Comparison of ENCODE assay signal across 23 cellular contexts in genomic region chrX:18896680-18897544, GRCh38.
"Had no signal": no experiment of that assay in that cellular context is flagged by ENCODE, and none has a peak within 500 bp of the region (broad histone marks: within the 10 kb centered on the region; RNA-seq: fewer than 3 reads in every experiment).

No MANE protein-coding gene starts in this region.

- H3K27me3 ChIP-seq: colonic mucosa, gastroesophageal sphincter, sigmoid colon, tibial nerve, uterus had no signal

- H3K36me3 Mint-ChIP-seq: activated naive CD8-positive, alpha-beta T cell treated with anti-CD3 and anti-CD28 coated beads, Interleukin-2, amount 10 ng/mL, durations not matched to agents 7 days and 5 days; brain; immature natural killer cell; WTC11 had no signal

- H3K36me3 ChIP-seq: colonic mucosa, sigmoid colon, uterus had no signal

- H3K27ac Mint-ChIP-seq: activated CD4-positive, alpha-beta T cell treated with anti-CD3 and anti-CD28 coated beads for 36 hours; activated naive CD8-positive, alpha-beta T cell treated with anti-CD3 and anti-CD28 coated beads, Interleukin-2, amount 10 ng/mL, durations not matched to agents 7 days and 5 days; immature natural killer cell; memory B cell; stimulated activated naive B cell treated with anti-CD40 and anti-IgM and Interleukin-4, amounts not matched to agents 10 μg/mL and 1 μg/mL and 100 μg/mL, for 72 hours; T-helper 2 cell treated with Interferon-gamma antibody and Interleukin-4, amounts not matched to agents 5 μg/mL and 100 μg/mL, for 36 hours; WTC11 had no signal

- H2AFZ ChIP-seq: parathyroid adenoma had no signal

- DNase-seq: activated CD4-positive, alpha-beta T cell treated with anti-CD3 and anti-CD28 coated beads for 36 hours; activated CD4-positive, alpha-beta T cell treated with anti-CD3 and anti-CD28 coated beads, Interleukin-2, amount 50 U/mL, for 48 hours; activated naive CD4-positive, alpha-beta T cell; activated naive CD8-positive, alpha-beta T cell treated with anti-CD3 and anti-CD28 coated beads, Interleukin-2, amount 10 ng/mL, durations not matched to agents 7 days and 5 days; activated T-cell treated with anti-CD3 and anti-CD28 coated beads for 4 hours; central memory CD4-positive, alpha-beta T cell; colonic mucosa; effector CD4-positive, alpha-beta T cell; immature natural killer cell; kidney glomerular epithelial cell; left ventricle myocardium superior; naive thymus-derived CD8-positive, alpha-beta T cell; sigmoid colon; stimulated activated naive B cell treated with anti-CD40 and anti-IgM and Interleukin-4, amounts not matched to agents 10 μg/mL and 1 μg/mL and 100 μg/mL, for 72 hours; uterus had no signal

- H3K9me3 ChIP-seq: colonic mucosa, gastroesophageal sphincter, sigmoid colon, tibial nerve, uterus had no signal

- H3K27me3 Mint-ChIP-seq: activated CD4-positive, alpha-beta T cell treated with anti-CD3 and anti-CD28 coated beads for 36 hours; activated naive CD8-positive, alpha-beta T cell treated with anti-CD3 and anti-CD28 coated beads, Interleukin-2, amount 10 ng/mL, durations not matched to agents 7 days and 5 days; memory B cell; naive thymus-derived CD8-positive, alpha-beta T cell; stimulated activated naive B cell treated with anti-CD40 and anti-IgM and Interleukin-4, amounts not matched to agents 10 μg/mL and 1 μg/mL and 100 μg/mL, for 72 hours had no signal

- ATAC-seq: activated CD4-positive, alpha-beta T cell treated with anti-CD3 and anti-CD28 coated beads for 36 hours; gastroesophageal sphincter; left ventricle myocardium superior; naive thymus-derived CD8-positive, alpha-beta T cell; stimulated activated naive B cell treated with anti-CD40 and anti-IgM and Interleukin-4, amounts not matched to agents 10 μg/mL and 1 μg/mL and 100 μg/mL, for 72 hours; WTC11 had no signal

- H3K79me2 ChIP-seq: parathyroid adenoma had no signal

- H3K4me1 ChIP-seq: colonic mucosa, parathyroid adenoma, uterus had no signal

- H3K4me1 Mint-ChIP-seq: activated CD4-positive, alpha-beta T cell treated with anti-CD3 and anti-CD28 coated beads for 36 hours; activated naive CD8-positive, alpha-beta T cell treated with anti-CD3 and anti-CD28 coated beads, Interleukin-2, amount 10 ng/mL, durations not matched to agents 7 days and 5 days; immature natural killer cell; memory B cell; stimulated activated naive B cell treated with anti-CD40 and anti-IgM and Interleukin-4, amounts not matched to agents 10 μg/mL and 1 μg/mL and 100 μg/mL, for 72 hours had no signal

- H3K9me3 Mint-ChIP-seq: activated naive CD8-positive, alpha-beta T cell treated with anti-CD3 and anti-CD28 coated beads, Interleukin-2, amount 10 ng/mL, durations not matched to agents 7 days and 5 days; activated T-helper 1 cell treated with anti-CD3 and anti-CD28 coated beads, Interleukin-12 subunit alpha, Interleukin-12 subunit beta, Interleukin-2, Interleukin-4 antibody, amounts not matched to agents 30 ng/mL and 10 ng/mL and 1 ng/mL, durations not matched to agents 14 hours and 24 hours and 36 hours; memory B cell; naive thymus-derived CD8-positive, alpha-beta T cell; stimulated activated naive B cell treated with anti-CD40 and anti-IgM and Interleukin-4, amounts not matched to agents 10 μg/mL and 1 μg/mL and 100 μg/mL, for 72 hours; T-helper 2 cell treated with Interferon-gamma antibody and Interleukin-4, amounts not matched to agents 5 μg/mL and 100 μg/mL, for 36 hours; WTC11 had no signal

- H3K4me3 Mint-ChIP-seq: activated CD4-positive, alpha-beta T cell treated with anti-CD3 and anti-CD28 coated beads for 36 hours; activated naive CD8-positive, alpha-beta T cell treated with anti-CD3 and anti-CD28 coated beads, Interleukin-2, amount 10 ng/mL, durations not matched to agents 7 days and 5 days; activated T-helper 1 cell treated with anti-CD3 and anti-CD28 coated beads, Interleukin-12 subunit alpha, Interleukin-12 subunit beta, Interleukin-2, Interleukin-4 antibody, amounts not matched to agents 30 ng/mL and 10 ng/mL and 1 ng/mL, durations not matched to agents 14 hours and 24 hours and 36 hours; brain; immature natural killer cell; memory B cell; naive thymus-derived CD8-positive, alpha-beta T cell; stimulated activated naive B cell treated with anti-CD40 and anti-IgM and Interleukin-4, amounts not matched to agents 10 μg/mL and 1 μg/mL and 100 μg/mL, for 72 hours; T-helper 2 cell treated with Interferon-gamma antibody and Interleukin-4, amounts not matched to agents 5 μg/mL and 100 μg/mL, for 36 hours; WTC11 had no signal

- H3K4me3 ChIP-seq: colonic mucosa, gastroesophageal sphincter, sigmoid colon, tibial nerve, uterus had no signal

- H3K27ac ChIP-seq: colonic mucosa, parathyroid adenoma, uterus had no signal

- H3K9ac ChIP-seq: parathyroid adenoma had no signal
